8 cellular contexts compared by ENCODE assay signal in genomic region chr17:17613708-17614114, GRCh38. TPM values are rescaled to one million over a fixed set of nuclear protein-coding genes. Genes with fewer than 3 reads are reported as not detected.
DNase-seq lines count a peak whose midpoint lies in the region; ATAC-seq lines count a peak whose summit lies in the region.

No MANE protein-coding gene starts in this region.

- H3K27ac Mint-ChIP-seq in CD4-positive, CD25-positive, alpha-beta regulatory T cell, result peak overlapping the region in 1 of 3 donors; percentile 12
- H3K27ac Mint-ChIP-seq in effector memory CD8-positive, alpha-beta T cell, result no peak overlapping the region
- H3K27ac Mint-ChIP-seq in memory B cell, result no peak overlapping the region
- no peak overlapping the region for H3K27ac Mint-ChIP-seq in stimulated activated naive B cell treated with anti-CD40 and anti-IgM and Interleukin-4, amounts not matched to agents 10 μg/mL and 1 μg/mL and 100 μg/mL, for 72 hours

- H3K9me3 Mint-ChIP-seq in CD4-positive, CD25-positive, alpha-beta regulatory T cell, result peaks cover 0 to 5% (median 0%) of the 10 kb centered on the region in 7 donors
- H3K9me3 Mint-ChIP-seq in effector memory CD8-positive, alpha-beta T cell, result peaks cover 0 to 2% of the 10 kb centered on the region in 2 donors
- peaks cover 3% of the 10 kb centered on the region for H3K9me3 Mint-ChIP-seq in memory B cell
- H3K9me3 Mint-ChIP-seq in stimulated activated naive B cell treated with anti-CD40 and anti-IgM and Interleukin-4, amounts not matched to agents 10 μg/mL and 1 μg/mL and 100 μg/mL, for 72 hours, result peaks cover 3 to 4% of the 10 kb centered on the region in 2 donors

- no peaks in the 10 kb centered on the region for H3K36me3 Mint-ChIP-seq in CD4-positive, CD25-positive, alpha-beta regulatory T cell
- H3K36me3 Mint-ChIP-seq in effector memory CD8-positive, alpha-beta T cell (ENCODE audit: insufficient read depth), result no peaks in the 10 kb centered on the region
- H3K36me3 Mint-ChIP-seq in memory B cell, result no peaks in the 10 kb centered on the region
- H3K36me3 Mint-ChIP-seq in stimulated activated naive B cell treated with anti-CD40 and anti-IgM and Interleukin-4, amounts not matched to agents 10 μg/mL and 1 μg/mL and 100 μg/mL, for 72 hours, result peaks cover 0 to 3% of the 10 kb centered on the region in 2 donors

- no peaks in the 10 kb centered on the region for H3K36me3 ChIP-seq in CD4-positive, CD25-positive, alpha-beta regulatory T cell (ENCODE audit: control insufficient read depth, insufficient read depth, low read length)

- no peak overlapping the region for H3K4me3 ChIP-seq in CD4-positive, CD25-positive, alpha-beta regulatory T cell (ENCODE audit: low read depth, low read length)

- no peak overlapping the region for H3K4me3 Mint-ChIP-seq in CD4-positive, CD25-positive, alpha-beta regulatory T cell
- H3K4me3 Mint-ChIP-seq in effector memory CD8-positive, alpha-beta T cell, result no peak overlapping the region
- no peak overlapping the region for H3K4me3 Mint-ChIP-seq in memory B cell
- no peak overlapping the region for H3K4me3 Mint-ChIP-seq in stimulated activated naive B cell treated with anti-CD40 and anti-IgM and Interleukin-4, amounts not matched to agents 10 μg/mL and 1 μg/mL and 100 μg/mL, for 72 hours

- no peak overlapping the region for H3K27ac ChIP-seq in CD4-positive, CD25-positive, alpha-beta regulatory T cell (ENCODE audit: insufficient read depth, low read length, poor library complexity, severe bottlenecking)

- no peaks in the 10 kb centered on the region for H3K27me3 ChIP-seq in CD4-positive, CD25-positive, alpha-beta regulatory T cell (ENCODE audit: control insufficient read depth, insufficient read depth, low read length)

- DNase-seq in CD4-positive, CD25-positive, alpha-beta regulatory T cell, result peak in 2 of 3 donors; percentile 46 to 75
- DNase-seq in NCI-H2171 (lab: John Stamatoyannopoulos, UW) (peak; percentile 40), memory B cell (ENCODE audit: low spot score in 2 of 2) (peak; percentile 29 to 37)
- DNase-seq in activated CD4-positive, alpha-beta T cell treated with anti-CD3 and anti-CD28 coated beads for 1 hour, result peak; percentile 17
- peak; percentile 28 to 44 (median 31) for DNase-seq in effector memory CD8-positive, alpha-beta T cell
- peak; percentile 47 for DNase-seq in stimulated activated naive B cell treated with anti-CD40 and anti-IgM and Interleukin-4, amounts not matched to agents 10 μg/mL and 1 μg/mL and 100 μg/mL, for 72 hours

- no peaks in the 10 kb centered on the region for H3K9me3 ChIP-seq in CD4-positive, CD25-positive, alpha-beta regulatory T cell (ENCODE audit: control insufficient read depth in 2 of 2, low read length in 2 of 2)

- no peaks in the 10 kb centered on the region for H3K27me3 Mint-ChIP-seq in CD4-positive, CD25-positive, alpha-beta regulatory T cell
- H3K27me3 Mint-ChIP-seq in effector memory CD8-positive, alpha-beta T cell, result no peaks in the 10 kb centered on the region
- H3K27me3 Mint-ChIP-seq in memory B cell, result peaks cover 2% of the 10 kb centered on the region
- no peaks in the 10 kb centered on the region for H3K27me3 Mint-ChIP-seq in stimulated activated naive B cell treated with anti-CD40 and anti-IgM and Interleukin-4, amounts not matched to agents 10 μg/mL and 1 μg/mL and 100 μg/mL, for 72 hours

- peak; percentile 80 to 88 for ATAC-seq in CD4-positive, CD25-positive, alpha-beta regulatory T cell (ENCODE audit: low read depth in 2 of 2)
- ATAC-seq in GM19467 (IDR thresholded peaks at IDR 0.05; ENCODE audit: unreplicated experiment) (peak; percentile 63), memory B cell (ENCODE audit: low read depth) (peak; percentile 90), GM21447 (IDR thresholded peaks at IDR 0.05; ENCODE audit: unreplicated experiment) (no peak)
- ATAC-seq in effector memory CD8-positive, alpha-beta T cell (replicated peaks), result peak; percentile 83
- peak; percentile 94 to 99 for ATAC-seq in stimulated activated naive B cell treated with anti-CD40 and anti-IgM and Interleukin-4, amounts not matched to agents 10 μg/mL and 1 μg/mL and 100 μg/mL, for 72 hours (replicated peaks)

- no peaks in the 10 kb centered on the region for H3K4me1 ChIP-seq in CD4-positive, CD25-positive, alpha-beta regulatory T cell (ENCODE audit: control insufficient read depth, insufficient read depth, low read length, poor library complexity, severe bottlenecking)

- H3K4me1 Mint-ChIP-seq in CD4-positive, CD25-positive, alpha-beta regulatory T cell, result peaks cover 0 to 4% (median 2%) of the 10 kb centered on the region in 4 donors
- H3K4me1 Mint-ChIP-seq in effector memory CD8-positive, alpha-beta T cell (ENCODE audit: low read depth in 2 of 2), result peaks cover 5 to 6% of the 10 kb centered on the region in 2 donors
- no peaks in the 10 kb centered on the region for H3K4me1 Mint-ChIP-seq in memory B cell
- peaks cover 4 to 7% of the 10 kb centered on the region in 2 donors for H3K4me1 Mint-ChIP-seq in stimulated activated naive B cell treated with anti-CD40 and anti-IgM and Interleukin-4, amounts not matched to agents 10 μg/mL and 1 μg/mL and 100 μg/mL, for 72 hours

RNA-seq across cellular contexts. Expression of gene PEMT, which starts 22.2 kb away (rescaled TPM):
- 13.2 TPM for total RNA-seq in CD4-positive, CD25-positive, alpha-beta regulatory T cell
- 10 to 100 TPM; 23.8 to 33.2 (median 29.4) TPM for polyA plus RNA-seq in CD4-positive, CD25-positive, alpha-beta regulatory T cell
